ENCODE assay signal across 22 cellular contexts in the genomic region with DNA sequence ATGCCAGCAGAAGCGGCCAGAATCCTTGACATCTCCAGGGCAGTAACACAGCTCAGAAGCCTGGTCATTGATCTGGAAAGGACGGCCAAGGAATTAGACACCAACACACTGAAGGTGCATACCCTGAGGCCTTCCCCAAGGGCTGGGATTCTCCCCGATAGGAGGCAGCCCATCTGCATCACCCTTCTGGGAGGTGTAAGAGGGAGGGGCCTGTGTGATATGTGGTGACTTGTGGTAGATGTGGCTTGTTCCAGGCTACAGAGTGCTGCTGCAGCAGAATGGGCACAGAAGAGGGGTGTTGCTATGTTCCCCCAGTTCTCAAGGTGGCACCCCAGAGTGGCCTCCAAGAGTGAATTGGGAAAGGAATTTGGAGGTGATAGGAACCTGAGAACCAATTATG. TPM values are rescaled to one million over a fixed set of nuclear protein-coding genes. Genes with fewer than 3 reads are reported as not detected.
DNase-seq lines count a peak whose midpoint lies in the region; ATAC-seq and TF ChIP-seq lines count a peak whose summit lies in the region.
"Had no signal": no experiment of that assay in that cellular context is flagged by ENCODE, and none has a peak within 500 bp of the region (broad histone marks: within the 10 kb centered on the region; RNA-seq: fewer than 3 reads in every experiment).

No MANE protein-coding gene starts in this region.

- WGBS in neuronal stem cell (ENCODE audit: extremely low coverage in 2 of 2, insufficient read length in 2 of 2, insufficient replicate concordance in 1 of 2), 2 donors: no CpG with 5 or more reads among the region's 3 CpGs

- TF ChIP-seq CTCF in activated CD8-positive, alpha-beta T cell treated with anti-CD3 and anti-CD28 coated beads for 36 hours (IDR thresholded peaks at IDR 0.05): no peak
- TF ChIP-seq CTCF in natural killer cell (IDR thresholded peaks at IDR 0.05) (no peak), omental fat pad (IDR thresholded peaks at IDR 0.05) (no peak)

- peak; percentile 62 for ATAC-seq in activated CD8-positive, alpha-beta T cell treated with anti-CD3 and anti-CD28 coated beads for 36 hours
- ATAC-seq in activated CD8-positive, alpha-beta T cell treated with anti-CD3 and anti-CD28 coated beads, Interleukin-2, amount 10 ng/mL, durations not matched to agents 7 days and 5 days: no peak
- ATAC-seq in natural killer cell (peak in 2 of 3 donors; percentile 36 to 69), HG02840 (IDR thresholded peaks at IDR 0.05; ENCODE audit: low FRiP score, unreplicated experiment) (no peak), omental fat pad (ENCODE audit: low FRiP score) (no peak)
- no peak for ATAC-seq in natural killer cell treated with Interleukin-12 subunit alpha and Interleukin-12 subunit beta and Interleukin-15 and Interleukin-18, amount 100 ng/mL, for 72 hours
- ATAC-seq in effector memory CD8-positive, alpha-beta T cell (replicated peaks): peak; percentile 31
- ATAC-seq: Right ventricle myocardium inferior had no signal

- no peak overlapping the region for H2AK5ac ChIP-seq in neuronal stem cell (ENCODE audit: low read depth, low read length)

- peaks cover 37% of the 10 kb centered on the region for H3K27me3 Mint-ChIP-seq in activated CD8-positive, alpha-beta T cell treated with anti-CD3 and anti-CD28 coated beads for 36 hours
- peaks cover 43% of the 10 kb centered on the region for H3K27me3 Mint-ChIP-seq in activated CD8-positive, alpha-beta T cell treated with anti-CD3 and anti-CD28 coated beads, Interleukin-2, amount 10 ng/mL, durations not matched to agents 7 days and 5 days (ENCODE audit: low read depth)
- H3K27me3 Mint-ChIP-seq in natural killer cell (ENCODE audit: low read depth in 2 of 2): peaks cover 26 to 40% of the 10 kb centered on the region in 2 donors
- peaks cover 23 to 55% of the 10 kb centered on the region in 2 donors for H3K27me3 Mint-ChIP-seq in natural killer cell treated with Interleukin-12 subunit alpha and Interleukin-12 subunit beta and Interleukin-15 and Interleukin-18, amount 100 ng/mL, for 72 hours
- H3K27me3 Mint-ChIP-seq in effector memory CD8-positive, alpha-beta T cell: peaks cover 57 to 67% of the 10 kb centered on the region in 2 donors

- H3K27me3 ChIP-seq in neuronal stem cell (ENCODE audit: control insufficient read depth in 3 of 3, insufficient read depth in 3 of 3, low read depth in 1 of 3, low read length in 3 of 3): peaks cover 0 to 49% (median 0%) of the 10 kb centered on the region in 3 experiments

- H3K4me2 ChIP-seq in neuronal stem cell (ENCODE audit: insufficient read depth, low read length, poor library complexity, severe bottlenecking): no peak overlapping the region

- no peak overlapping the region for H2BK12ac ChIP-seq in neuronal stem cell (ENCODE audit: low read length)

- H3K18ac ChIP-seq in neuronal stem cell (ENCODE audit: low read length): no peak overlapping the region

- POLR2A ChIA-PET in activated CD8-positive, alpha-beta T cell treated with anti-CD3 and anti-CD28 coated beads for 36 hours (lab: Charles Lee): no interaction called here
- POLR2A ChIA-PET in activated CD8-positive, alpha-beta T cell treated with anti-CD3 and anti-CD28 coated beads, Interleukin-2, amount 10 ng/mL, durations not matched to agents 7 days and 5 days (lab: Charles Lee): no interaction called here

- H3K9me3 Mint-ChIP-seq in activated CD8-positive, alpha-beta T cell treated with anti-CD3 and anti-CD28 coated beads for 36 hours: no peaks in the 10 kb centered on the region
- no peaks in the 10 kb centered on the region for H3K9me3 Mint-ChIP-seq in activated CD8-positive, alpha-beta T cell treated with anti-CD3 and anti-CD28 coated beads, Interleukin-2, amount 10 ng/mL, durations not matched to agents 7 days and 5 days (ENCODE audit: insufficient read depth)
- no peaks in the 10 kb centered on the region for H3K9me3 Mint-ChIP-seq in natural killer cell
- H3K9me3 Mint-ChIP-seq in natural killer cell treated with Interleukin-12 subunit alpha and Interleukin-12 subunit beta and Interleukin-15 and Interleukin-18, amount 100 ng/mL, for 72 hours: no peaks in the 10 kb centered on the region
- no peaks in the 10 kb centered on the region for H3K9me3 Mint-ChIP-seq in effector memory CD8-positive, alpha-beta T cell
- H3K9me3 Mint-ChIP-seq: CD8-positive, alpha-beta memory T cell; H9; HFFc6 had no signal

- H3K4ac ChIP-seq in neuronal stem cell (ENCODE audit: low read length): no peak overlapping the region

- H3K79me1 ChIP-seq in neuronal stem cell (ENCODE audit: low read depth, low read length): no peaks in the 10 kb centered on the region

- CTCF ChIA-PET in activated CD8-positive, alpha-beta T cell treated with anti-CD3 and anti-CD28 coated beads for 36 hours (lab: Charles Lee): interaction anchor here (1.2 to 1.3 kb wide), 2 partner anchors 16 to 17 kb away, joined by 3 read pairs; no protein-coding TSS in a partner anchor
- CTCF ChIA-PET in activated CD8-positive, alpha-beta T cell treated with anti-CD3 and anti-CD28 coated beads, Interleukin-2, amount 10 ng/mL, durations not matched to agents 7 days and 5 days (lab: Charles Lee): interaction anchor here (0.6 to 2.0 kb wide), 4 partner anchors 15 to 44 kb away, joined by 3 to 8 read pairs (median 4); no protein-coding TSS in a partner anchor

- H3K4me3 ChIP-seq in neuronal stem cell (ENCODE audit: low read length in 2 of 2): no peak overlapping the region
- H3K4me3 ChIP-seq: SJSA1 had no signal

- DNase-seq in activated CD8-positive, alpha-beta T cell treated with anti-CD3 and anti-CD28 coated beads for 36 hours: no peak
- DNase-seq in activated CD8-positive, alpha-beta T cell treated with anti-CD3 and anti-CD28 coated beads, Interleukin-2, amount 10 ng/mL, durations not matched to agents 7 days and 5 days: no peak
- no peak for DNase-seq in natural killer cell
- no peak for DNase-seq in natural killer cell treated with Interleukin-12 subunit alpha and Interleukin-12 subunit beta and Interleukin-15 and Interleukin-18, amount 100 ng/mL, for 72 hours (ENCODE audit: low spot score)
- DNase-seq in effector memory CD8-positive, alpha-beta T cell: no peak
- no peak for DNase-seq in neuronal stem cell (ENCODE audit: low spot score)
- DNase-seq in omental fat pad (ENCODE audit: low spot score): no peak
- DNase-seq: Calu3; CD8-positive, alpha-beta memory T cell; DMS153; GDM1; H9; HFFc6; NCI-H1105; NCI-H2029 treated with DMSO at 0.1 percent for 48 hours; NCI-H524 treated with DMSO at 0.1 percent for 48 hours had no signal

- H3K9me3 ChIP-seq in neuronal stem cell (replicated peaks in 1 of 2; ENCODE audit: control insufficient read depth in 2 of 2, insufficient read depth in 1 of 2, low read depth in 1 of 2, low read length in 2 of 2): no peaks in the 10 kb centered on the region
- H3K9me3 ChIP-seq: SJSA1 had no signal

- peaks cover 4% of the 10 kb centered on the region for H3K4me1 Mint-ChIP-seq in activated CD8-positive, alpha-beta T cell treated with anti-CD3 and anti-CD28 coated beads for 36 hours (ENCODE audit: low read depth)
- peaks cover 17% of the 10 kb centered on the region for H3K4me1 Mint-ChIP-seq in activated CD8-positive, alpha-beta T cell treated with anti-CD3 and anti-CD28 coated beads, Interleukin-2, amount 10 ng/mL, durations not matched to agents 7 days and 5 days (ENCODE audit: low read depth)
- peaks cover 4 to 5% of the 10 kb centered on the region in 2 donors for H3K4me1 Mint-ChIP-seq in natural killer cell
- peaks cover 0 to 6% of the 10 kb centered on the region in 2 donors for H3K4me1 Mint-ChIP-seq in natural killer cell treated with Interleukin-12 subunit alpha and Interleukin-12 subunit beta and Interleukin-15 and Interleukin-18, amount 100 ng/mL, for 72 hours (ENCODE audit: low read depth in 2 of 2)
- H3K4me1 Mint-ChIP-seq in effector memory CD8-positive, alpha-beta T cell (ENCODE audit: low read depth in 2 of 2): no peaks in the 10 kb centered on the region

- H2BK5ac ChIP-seq in neuronal stem cell (ENCODE audit: low read length): no peak overlapping the region

- H3K27ac ChIP-seq in neuronal stem cell (replicated peaks; ENCODE audit: low read length): no peak overlapping the region
- H3K27ac ChIP-seq: 22Rv1, C4-2B, SJSA1 had no signal

- no peaks in the 10 kb centered on the region for H3K36me3 Mint-ChIP-seq in activated CD8-positive, alpha-beta T cell treated with anti-CD3 and anti-CD28 coated beads for 36 hours (ENCODE audit: low read depth)
- H3K36me3 Mint-ChIP-seq in activated CD8-positive, alpha-beta T cell treated with anti-CD3 and anti-CD28 coated beads, Interleukin-2, amount 10 ng/mL, durations not matched to agents 7 days and 5 days (ENCODE audit: low read depth): no peaks in the 10 kb centered on the region
- no peaks in the 10 kb centered on the region for H3K36me3 Mint-ChIP-seq in natural killer cell
- H3K36me3 Mint-ChIP-seq in natural killer cell treated with Interleukin-12 subunit alpha and Interleukin-12 subunit beta and Interleukin-15 and Interleukin-18, amount 100 ng/mL, for 72 hours: no peaks in the 10 kb centered on the region
- no peaks in the 10 kb centered on the region for H3K36me3 Mint-ChIP-seq in effector memory CD8-positive, alpha-beta T cell (ENCODE audit: insufficient read depth)

- no peak overlapping the region for H4K91ac ChIP-seq in neuronal stem cell (ENCODE audit: low read depth, low read length, poor library complexity)

- intact Hi-C loops in activated CD8-positive, alpha-beta T cell treated with anti-CD3 and anti-CD28 coated beads for 36 hours (cut with micrococcal nuclease): no loop called here
- intact Hi-C loops in natural killer cell (cut with micrococcal nuclease): no loop called here

- no peak overlapping the region for H3K14ac ChIP-seq in neuronal stem cell (ENCODE audit: low read length)

- H3K27ac Mint-ChIP-seq in activated CD8-positive, alpha-beta T cell treated with anti-CD3 and anti-CD28 coated beads for 36 hours: no peak overlapping the region
- H3K27ac Mint-ChIP-seq in activated CD8-positive, alpha-beta T cell treated with anti-CD3 and anti-CD28 coated beads, Interleukin-2, amount 10 ng/mL, durations not matched to agents 7 days and 5 days: no peak overlapping the region
- H3K27ac Mint-ChIP-seq in natural killer cell: no peak overlapping the region
- H3K27ac Mint-ChIP-seq in natural killer cell treated with Interleukin-12 subunit alpha and Interleukin-12 subunit beta and Interleukin-15 and Interleukin-18, amount 100 ng/mL, for 72 hours: no peak overlapping the region
- H3K27ac Mint-ChIP-seq in effector memory CD8-positive, alpha-beta T cell: no peak overlapping the region
- H3K27ac Mint-ChIP-seq: CD8-positive, alpha-beta memory T cell; HFFc6 had no signal

- no peak overlapping the region for H3K9ac ChIP-seq in neuronal stem cell (ENCODE audit: low read depth, low read length, poor library complexity)

- no peaks in the 10 kb centered on the region for H3K4me1 ChIP-seq in neuronal stem cell (ENCODE audit: control insufficient read depth in 2 of 2, insufficient read depth in 1 of 2, low read depth in 1 of 2, low read length in 2 of 2)
- H3K4me1 ChIP-seq: SJSA1 had no signal

- H3K36me3 ChIP-seq in neuronal stem cell (replicated peaks in 1 of 2; ENCODE audit: control insufficient read depth in 2 of 2, insufficient read depth in 2 of 2, low read length in 2 of 2): no peaks in the 10 kb centered on the region
- H3K36me3 ChIP-seq: SJSA1 had no signal

- H4K8ac ChIP-seq in neuronal stem cell (ENCODE audit: low read depth, low read length): no peak overlapping the region

- H3K23ac ChIP-seq in neuronal stem cell (ENCODE audit: low read depth, low read length, poor library complexity): no peak overlapping the region

- H3K4me3 Mint-ChIP-seq in activated CD8-positive, alpha-beta T cell treated with anti-CD3 and anti-CD28 coated beads for 36 hours: no peak overlapping the region
- H3K4me3 Mint-ChIP-seq in activated CD8-positive, alpha-beta T cell treated with anti-CD3 and anti-CD28 coated beads, Interleukin-2, amount 10 ng/mL, durations not matched to agents 7 days and 5 days: no peak overlapping the region
- no peak overlapping the region for H3K4me3 Mint-ChIP-seq in natural killer cell
- H3K4me3 Mint-ChIP-seq in natural killer cell treated with Interleukin-12 subunit alpha and Interleukin-12 subunit beta and Interleukin-15 and Interleukin-18, amount 100 ng/mL, for 72 hours: no peak overlapping the region
- no peak overlapping the region for H3K4me3 Mint-ChIP-seq in effector memory CD8-positive, alpha-beta T cell
- H3K4me3 Mint-ChIP-seq: H9, HFFc6 had no signal

- no peak overlapping the region for H2BK15ac ChIP-seq in neuronal stem cell (ENCODE audit: low read length)

- H2AFZ ChIP-seq in neuronal stem cell (ENCODE audit: low read length): no peak overlapping the region

- no peak overlapping the region for H2BK120ac ChIP-seq in neuronal stem cell (ENCODE audit: low read depth, low read length)

RNA-seq across cellular contexts. Expression of gene TRIM40, which starts 11.2 kb away (rescaled TPM):
- not detected for total RNA-seq in activated CD8-positive, alpha-beta T cell treated with anti-CD3 and anti-CD28 coated beads for 36 hours
- total RNA-seq in activated CD8-positive, alpha-beta T cell treated with anti-CD3 and anti-CD28 coated beads, Interleukin-2, amount 10 ng/mL, durations not matched to agents 7 days and 5 days: not detected
- total RNA-seq in natural killer cell (under 1 TPM in 2 of 3 donors, not detected in 1; 0.26 to 0.30 TPM), omental fat pad (not detected)
- not detected for total RNA-seq in natural killer cell treated with Interleukin-12 subunit alpha and Interleukin-12 subunit beta and Interleukin-15 and Interleukin-18, amount 100 ng/mL, for 72 hours
- not detected for polyA plus RNA-seq in neuronal stem cell (2013, experiment 1 of 2)
- not detected for polyA plus RNA-seq in neuronal stem cell (2013, experiment 2 of 2)
- total RNA-seq: Calu3; CD8-positive, alpha-beta memory T cell; Daoy; H9; HFFc6; Right ventricle myocardium inferior; SJSA1 had no signal
- polyA plus RNA-seq: CD8-positive, alpha-beta memory T cell had no signal

RNA-seq across cellular contexts. Expression of gene TRIM10, which starts 13.9 kb away (rescaled TPM):
- total RNA-seq in activated CD8-positive, alpha-beta T cell treated with anti-CD3 and anti-CD28 coated beads for 36 hours: not detected
- total RNA-seq in activated CD8-positive, alpha-beta T cell treated with anti-CD3 and anti-CD28 coated beads, Interleukin-2, amount 10 ng/mL, durations not matched to agents 7 days and 5 days: not detected
- total RNA-seq in natural killer cell (not detected), omental fat pad (under 1 TPM in 1 of 4 donors, not detected in 3; 0.09 TPM)
- total RNA-seq in natural killer cell treated with Interleukin-12 subunit alpha and Interleukin-12 subunit beta and Interleukin-15 and Interleukin-18, amount 100 ng/mL, for 72 hours: not detected
- polyA plus RNA-seq in neuronal stem cell (2013, experiment 1 of 2): not detected
- polyA plus RNA-seq in neuronal stem cell (2013, experiment 2 of 2): not detected
- total RNA-seq: CD8-positive, alpha-beta memory T cell; Daoy; HFFc6; Right ventricle myocardium inferior; SJSA1 had no signal
- polyA plus RNA-seq: CD8-positive, alpha-beta memory T cell had no signal

RNA-seq across cellular contexts. Expression of gene TRIM15, which starts 16.2 kb away (rescaled TPM):
- total RNA-seq in activated CD8-positive, alpha-beta T cell treated with anti-CD3 and anti-CD28 coated beads for 36 hours: not detected
- not detected for total RNA-seq in activated CD8-positive, alpha-beta T cell treated with anti-CD3 and anti-CD28 coated beads, Interleukin-2, amount 10 ng/mL, durations not matched to agents 7 days and 5 days
- not detected for total RNA-seq in natural killer cell
- total RNA-seq in natural killer cell treated with Interleukin-12 subunit alpha and Interleukin-12 subunit beta and Interleukin-15 and Interleukin-18, amount 100 ng/mL, for 72 hours: under 1 TPM in 1 of 2 donors, not detected in 1; 0.20 TPM
- 0.07 TPM for polyA plus RNA-seq in neuronal stem cell (2013, experiment 1 of 2)
- 0.04 TPM for polyA plus RNA-seq in neuronal stem cell (2013, experiment 2 of 2)
- not detected for total RNA-seq in omental fat pad
- total RNA-seq: CD8-positive, alpha-beta memory T cell; HFFc6; Right ventricle myocardium inferior; SJSA1 had no signal
- polyA plus RNA-seq: CD8-positive, alpha-beta memory T cell had no signal

RNA-seq across cellular contexts. Expression of gene TRIM31, which starts 34.2 kb away (rescaled TPM):
- not detected for total RNA-seq in activated CD8-positive, alpha-beta T cell treated with anti-CD3 and anti-CD28 coated beads for 36 hours
- not detected for total RNA-seq in activated CD8-positive, alpha-beta T cell treated with anti-CD3 and anti-CD28 coated beads, Interleukin-2, amount 10 ng/mL, durations not matched to agents 7 days and 5 days
- not detected for total RNA-seq in natural killer cell
- total RNA-seq in natural killer cell treated with Interleukin-12 subunit alpha and Interleukin-12 subunit beta and Interleukin-15 and Interleukin-18, amount 100 ng/mL, for 72 hours: not detected
- not detected for polyA plus RNA-seq in neuronal stem cell (2013, experiment 1 of 2)
- not detected for polyA plus RNA-seq in neuronal stem cell (2013, experiment 2 of 2)
- total RNA-seq in omental fat pad: not detected
- total RNA-seq: CD8-positive, alpha-beta memory T cell; H9; HFFc6; Right ventricle myocardium inferior; SJSA1 had no signal
- polyA plus RNA-seq: CD8-positive, alpha-beta memory T cell had no signal

Comparison
In these comparisons a context has a peak if more than half of its experiments do, and no peak if none do; other contexts are left out.
1. ATAC-seq: peak in activated CD8-positive, alpha-beta T cell treated with anti-CD3 and anti-CD28 coated beads for 36 hours (single experiment), natural killer cell (2 of 3) and effector memory CD8-positive, alpha-beta T cell (single experiment); none in activated CD8-positive, alpha-beta T cell treated with anti-CD3 and anti-CD28 coated beads, Interleukin-2, amount 10 ng/mL, durations not matched to agents 7 days and 5 days (single experiment), natural killer cell treated with Interleukin-12 subunit alpha and Interleukin-12 subunit beta and Interleukin-15 and Interleukin-18, amount 100 ng/mL, for 72 hours (0 of 2), HG02840 (single experiment) and omental fat pad (single experiment).